Comparison of ENCODE assay signal across 38 cellular contexts in the genomic region with DNA sequence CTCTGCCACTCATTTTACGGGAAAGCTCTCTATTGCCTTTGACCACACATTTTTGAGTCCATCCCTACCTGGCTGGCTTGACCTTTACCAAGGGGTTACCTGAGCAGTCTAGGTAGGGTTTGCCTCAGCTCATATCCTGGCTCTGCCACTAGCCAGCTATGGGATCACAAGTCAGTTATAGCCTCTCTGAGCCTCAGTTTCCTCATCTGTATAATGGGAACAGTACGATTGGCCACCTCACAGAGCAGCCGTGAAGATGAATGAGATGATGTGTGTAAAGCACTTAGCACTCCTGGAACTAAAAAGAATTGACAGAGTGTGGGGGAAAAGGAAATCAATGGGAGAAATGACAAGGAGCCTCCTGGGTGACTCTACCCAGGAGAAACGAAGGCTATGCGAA. TPM values are rescaled to one million over a fixed set of nuclear protein-coding genes. Genes with fewer than 3 reads are reported as not detected.
"Had no signal": no experiment of that assay in that cellular context is flagged by ENCODE, and none has a peak within 500 bp of the region (broad histone marks: within the 10 kb centered on the region; RNA-seq: fewer than 3 reads in every experiment).

No MANE protein-coding gene starts in this region.

- H3K36me3 Mint-ChIP-seq: activated CD4-positive, alpha-beta memory T cell treated with anti-CD3 and anti-CD28 coated beads for 36 hours; activated CD8-positive, alpha-beta memory T cell treated with anti-CD3 and anti-CD28 coated beads, Interleukin-2, amount 10 ng/mL, durations not matched to agents 7 days and 5 days; activated naive CD4-positive, alpha-beta T cell treated with anti-CD3 and anti-CD28 coated beads, Interleukin-2, amount 10 ng/mL, durations not matched to agents 7 days and 5 days; activated naive CD4-positive, alpha-beta T cell treated with anti-CD3 and anti-CD28 coated beads, Interleukin-2, amount 50 U/mL, for 72 hours; activated naive CD8-positive, alpha-beta T cell treated with anti-CD3 and anti-CD28 coated beads, Interleukin-2, amount 10 ng/mL, durations not matched to agents 7 days and 5 days had no signal

- H3K9me3 Mint-ChIP-seq: activated CD4-positive, alpha-beta memory T cell treated with anti-CD3 and anti-CD28 coated beads for 36 hours; activated CD4-positive, alpha-beta T cell treated with anti-CD3 and anti-CD28 coated beads, Interleukin-2, amount 10 ng/mL, durations not matched to agents 24 days and 14 days; activated naive CD4-positive, alpha-beta T cell treated with anti-CD3 and anti-CD28 coated beads, Interleukin-2, amount 10 ng/mL, durations not matched to agents 7 days and 5 days; activated naive CD4-positive, alpha-beta T cell treated with anti-CD3 and anti-CD28 coated beads, Interleukin-2, amount 50 U/mL, for 72 hours; activated naive CD8-positive, alpha-beta T cell treated with anti-CD3 and anti-CD28 coated beads, Interleukin-2, amount 10 ng/mL, durations not matched to agents 7 days and 5 days; activated T-cell treated with anti-CD3 and anti-CD28 coated beads, Interleukin-2, amount 50 U/mL, for 24 hours; activated T-cell treated with anti-CD3 and anti-CD28 coated beads, Interleukin-2, amount 50 U/mL, for 72 hours; brain; T-helper 2 cell treated with Interferon-gamma antibody and Interleukin-4, amounts not matched to agents 5 μg/mL and 100 μg/mL, for 36 hours had no signal

- H3K27ac ChIP-seq: ascending aorta, breast epithelium, cardiac muscle cell, colonic mucosa, epithelial cell of prostate, esophagus squamous epithelium, gastroesophageal sphincter, WERI-Rb-1 had no signal

- H3K9me3 ChIP-seq: ascending aorta, breast epithelium, colonic mucosa, esophagus squamous epithelium, gastroesophageal sphincter had no signal

- H3K27me3 ChIP-seq: ascending aorta, breast epithelium, cardiac muscle cell, colonic mucosa, esophagus squamous epithelium, gastroesophageal sphincter had no signal

- H3K4me1 Mint-ChIP-seq: activated CD4-positive, alpha-beta T cell treated with anti-CD3 and anti-CD28 coated beads for 36 hours; activated CD4-positive, alpha-beta T cell treated with anti-CD3 and anti-CD28 coated beads, Interleukin-2, amount 10 ng/mL, durations not matched to agents 24 days and 14 days; activated CD8-positive, alpha-beta memory T cell treated with anti-CD3 and anti-CD28 coated beads, Interleukin-2, amount 10 ng/mL, durations not matched to agents 7 days and 5 days; activated naive CD4-positive, alpha-beta T cell treated with anti-CD3 and anti-CD28 coated beads, Interleukin-2, amount 10 ng/mL, durations not matched to agents 7 days and 5 days had no signal

- ATAC-seq: activated CD4-positive, alpha-beta T cell treated with anti-CD3 and anti-CD28 coated beads for 36 hours; activated CD8-positive, alpha-beta memory T cell treated with anti-CD3 and anti-CD28 coated beads, Interleukin-2, amount 10 ng/mL, durations not matched to agents 7 days and 5 days; activated CD8-positive, alpha-beta T cell treated with anti-CD3 and anti-CD28 coated beads, Interleukin-2, amount 10 ng/mL, durations not matched to agents 7 days and 5 days; activated naive CD4-positive, alpha-beta T cell treated with anti-CD3 and anti-CD28 coated beads, Interleukin-2, amount 50 U/mL, for 72 hours; activated T-cell treated with anti-CD3 and anti-CD28 coated beads, Interleukin-2, amount 50 U/mL, for 72 hours; gastroesophageal sphincter; T-helper 17 cell had no signal

- FAIRE-seq: endometrium, endothelial cell of umbilical vein had no signal

- H3K4me1 ChIP-seq: ascending aorta, colonic mucosa, gastroesophageal sphincter had no signal

- H3K4me3 Mint-ChIP-seq: activated CD4-positive, alpha-beta memory T cell treated with anti-CD3 and anti-CD28 coated beads for 36 hours; activated CD4-positive, alpha-beta T cell treated with anti-CD3 and anti-CD28 coated beads for 36 hours; activated CD4-positive, alpha-beta T cell treated with anti-CD3 and anti-CD28 coated beads, Interleukin-2, amount 10 ng/mL, durations not matched to agents 24 days and 14 days; activated CD8-positive, alpha-beta memory T cell treated with anti-CD3 and anti-CD28 coated beads, Interleukin-2, amount 10 ng/mL, durations not matched to agents 7 days and 5 days; activated CD8-positive, alpha-beta T cell treated with anti-CD3 and anti-CD28 coated beads, Interleukin-2, amount 10 ng/mL, durations not matched to agents 7 days and 5 days; activated naive CD4-positive, alpha-beta T cell treated with anti-CD3 and anti-CD28 coated beads, Interleukin-2, amount 10 ng/mL, durations not matched to agents 7 days and 5 days; activated naive CD8-positive, alpha-beta T cell treated with anti-CD3 and anti-CD28 coated beads, Interleukin-2, amount 10 ng/mL, durations not matched to agents 7 days and 5 days; activated T-cell treated with anti-CD3 and anti-CD28 coated beads, Interleukin-2, amount 50 U/mL, for 24 hours; activated T-cell treated with anti-CD3 and anti-CD28 coated beads, Interleukin-2, amount 50 U/mL, for 72 hours; brain; T-helper 17 cell; T-helper 2 cell treated with Interferon-gamma antibody and Interleukin-4, amounts not matched to agents 5 μg/mL and 100 μg/mL, for 36 hours had no signal

- H3K4me3 ChIP-seq: ascending aorta, breast epithelium, cardiac muscle cell, colonic mucosa, esophagus squamous epithelium, gastroesophageal sphincter had no signal

- H3K27me3 Mint-ChIP-seq: brain had no signal

- DNase-seq: activated CD4-positive, alpha-beta memory T cell treated with anti-CD3 and anti-CD28 coated beads for 36 hours; activated CD4-positive, alpha-beta T cell treated with anti-CD3 and anti-CD28 coated beads for 36 hours; activated CD4-positive, alpha-beta T cell treated with anti-CD3 and anti-CD28 coated beads, Interleukin-2, amount 10 ng/mL, durations not matched to agents 24 days and 14 days; activated CD4-positive, CD25-positive, alpha-beta regulatory T cell; activated CD4-positive, CD25-positive, alpha-beta regulatory T cell treated with anti-CD3 and anti-CD28 coated beads, Interleukin-2, amount 50 U/mL, for 72 hours; activated CD8-positive, alpha-beta memory T cell treated with anti-CD3 and anti-CD28 coated beads, Interleukin-2, amount 10 ng/mL, durations not matched to agents 7 days and 5 days; activated CD8-positive, alpha-beta memory T cell treated with anti-CD3 and anti-CD28 coated beads, Interleukin-2, amount 50 U/mL, for 48 hours; activated CD8-positive, alpha-beta T cell treated with anti-CD3 and anti-CD28 coated beads, Interleukin-2, amount 10 ng/mL, durations not matched to agents 7 days and 5 days; activated gamma-delta T cell; activated naive CD4-positive, alpha-beta T cell; activated naive CD4-positive, alpha-beta T cell treated with anti-CD3 and anti-CD28 coated beads, Interleukin-2, amount 10 ng/mL, durations not matched to agents 7 days and 5 days; activated naive CD8-positive, alpha-beta T cell treated with anti-CD3 and anti-CD28 coated beads, Interleukin-2, amount 10 ng/mL, durations not matched to agents 7 days and 5 days; activated T-cell treated with anti-CD3 and anti-CD28 coated beads for 4 hours; activated T-cell treated with anti-CD3 and anti-CD28 coated beads, Interleukin-2, amount 50 U/mL, for 24 hours; activated T-cell treated with anti-CD3 and anti-CD28 coated beads, Interleukin-2, amount 50 U/mL, for 72 hours; central memory CD4-positive, alpha-beta T cell; cerebellar nuclear complex; colonic mucosa; effector CD8-positive, alpha-beta T cell; esophagus squamous epithelium; foreskin melanocyte; T-helper 1 cell; T-helper 17 cell; T1000; WERI-Rb-1 had no signal

- H3K27ac Mint-ChIP-seq: activated CD4-positive, alpha-beta memory T cell treated with anti-CD3 and anti-CD28 coated beads for 36 hours; activated CD4-positive, alpha-beta T cell treated with anti-CD3 and anti-CD28 coated beads for 36 hours; activated CD4-positive, alpha-beta T cell treated with anti-CD3 and anti-CD28 coated beads, Interleukin-2, amount 10 ng/mL, durations not matched to agents 24 days and 14 days; activated CD8-positive, alpha-beta memory T cell treated with anti-CD3 and anti-CD28 coated beads, Interleukin-2, amount 10 ng/mL, durations not matched to agents 7 days and 5 days; activated CD8-positive, alpha-beta T cell treated with anti-CD3 and anti-CD28 coated beads, Interleukin-2, amount 10 ng/mL, durations not matched to agents 7 days and 5 days; activated naive CD4-positive, alpha-beta T cell treated with anti-CD3 and anti-CD28 coated beads, Interleukin-2, amount 10 ng/mL, durations not matched to agents 7 days and 5 days; activated naive CD4-positive, alpha-beta T cell treated with anti-CD3 and anti-CD28 coated beads, Interleukin-2, amount 50 U/mL, for 72 hours; activated naive CD8-positive, alpha-beta T cell treated with anti-CD3 and anti-CD28 coated beads, Interleukin-2, amount 10 ng/mL, durations not matched to agents 7 days and 5 days; activated T-cell treated with anti-CD3 and anti-CD28 coated beads, Interleukin-2, amount 50 U/mL, for 24 hours; activated T-cell treated with anti-CD3 and anti-CD28 coated beads, Interleukin-2, amount 50 U/mL, for 72 hours; T-helper 17 cell; T-helper 2 cell treated with Interferon-gamma antibody and Interleukin-4, amounts not matched to agents 5 μg/mL and 100 μg/mL, for 36 hours had no signal

- H3K36me3 ChIP-seq: ascending aorta, breast epithelium, cardiac muscle cell, colonic mucosa, esophagus squamous epithelium, gastroesophageal sphincter, WERI-Rb-1 had no signal

RNA-seq across cellular contexts. Expression of gene SPATA12, which starts 28.0 kb away (rescaled TPM):
- total RNA-seq: activated CD4-positive, alpha-beta memory T cell treated with anti-CD3 and anti-CD28 coated beads for 36 hours; activated CD4-positive, alpha-beta T cell treated with anti-CD3 and anti-CD28 coated beads for 36 hours; activated CD4-positive, alpha-beta T cell treated with anti-CD3 and anti-CD28 coated beads, Interleukin-2, amount 10 ng/mL, durations not matched to agents 24 days and 14 days; activated CD8-positive, alpha-beta memory T cell treated with anti-CD3 and anti-CD28 coated beads for 36 hours; activated CD8-positive, alpha-beta memory T cell treated with anti-CD3 and anti-CD28 coated beads, Interleukin-2, amount 10 ng/mL, durations not matched to agents 7 days and 5 days; activated CD8-positive, alpha-beta T cell treated with anti-CD3 and anti-CD28 coated beads, Interleukin-2, amount 10 ng/mL, durations not matched to agents 7 days and 5 days; activated naive CD4-positive, alpha-beta T cell treated with anti-CD3 and anti-CD28 coated beads, Interleukin-2, amount 50 U/mL, for 72 hours; activated naive CD8-positive, alpha-beta T cell treated with anti-CD3 and anti-CD28 coated beads, Interleukin-2, amount 10 ng/mL, durations not matched to agents 7 days and 5 days; activated T-cell treated with anti-CD3 and anti-CD28 coated beads, Interleukin-2, amount 50 U/mL, for 72 hours; ascending aorta; cardiac muscle cell; endothelial cell of umbilical vein; fibroblast of lung; fibroblast of villous mesenchyme; gastroesophageal sphincter; T-helper 17 cell had no signal
- polyA plus RNA-seq: cardiac muscle cell, fibroblast of lung had no signal
